12 cellular contexts compared by ENCODE assay signal in genomic region chr6:1796706-1797529, GRCh38.
A peak's percentile ranks its signal among the peaks of the same experiment; 100 is the strongest.
DNase-seq lines count a peak whose midpoint lies in the region; ATAC-seq and TF ChIP-seq lines count a peak whose summit lies in the region.
"Had no signal": no experiment of that assay in that cellular context is flagged by ENCODE, and none has a peak within 500 bp of the region (broad histone marks: within the 10 kb centered on the region; RNA-seq: fewer than 3 reads in every experiment).

No MANE protein-coding gene starts in this region.

- DNase-seq in heart left ventricle (no peak), left ventricle myocardium superior (no peak), IMR-90 (peak; percentile 72), type B pancreatic cell (ENCODE audit: extremely low spot score, unreplicated experiment) (no peak), NCI-H1105 (lab: John Stamatoyannopoulos, UW) (no peak), activated T-cell treated with anti-CD3 and anti-CD28 coated beads for 4 hours (no peak), NCI-H2081 (lab: John Stamatoyannopoulos, UW) (no peak)
- DNase-seq: ACHN; activated naive CD4-positive, alpha-beta T cell treated with anti-CD3 and anti-CD28 coated beads, Interleukin-2, amount 50 U/mL, for 16 hours; T-helper 2 cell; upper lobe of right lung had no signal

- BruUV-seq in IMR-90 (replicated peaks; lab: Mats Ljungman, UMichigan): no TSS peak

- H3K27ac Mint-ChIP-seq in type B pancreatic cell: peak overlapping the region; percentile 92

- H3K4me3 ChIP-seq in heart left ventricle (no peak overlapping the region), IMR-90 (ENCODE audit: insufficient read depth, low read depth, low read length) (no peak overlapping the region)
- H3K4me3 ChIP-seq: upper lobe of right lung had no signal

- TF ChIP-seq POLR2A in heart left ventricle (IDR thresholded peaks at IDR 0.05) (no peak), IMR-90 (IDR thresholded peaks at IDR 0.05; ENCODE audit: low read depth, low read length) (no peak)

- in situ Hi-C loops in IMR-90 (cut with MboI; ENCODE audit: low sequenced_read_pairs): no loop called here

- no peak overlapping the region for H2BK20ac ChIP-seq in IMR-90 (ENCODE audit: low read depth, low read length)

- POLR2A ChIA-PET in IMR-90 (lab: Charles Lee; ENCODE audit: unreplicated experiment): interaction anchor here (0.5 kb wide), 1 partner anchor 213 kb away, joined by 3 read pairs; no protein-coding TSS in a partner anchor

- H3K9me3 Mint-ChIP-seq in type B pancreatic cell: peaks cover 5% of the 10 kb centered on the region

- no peak overlapping the region for H3K9ac ChIP-seq in IMR-90 (ENCODE audit: low read depth, low read length)

- no peak overlapping the region for H3K56ac ChIP-seq in IMR-90 (ENCODE audit: extremely low read depth, insufficient read depth, low read length)

- peaks cover 26% of the 10 kb centered on the region for H3K4me1 Mint-ChIP-seq in type B pancreatic cell (ENCODE audit: unreplicated experiment)

- H4K20me1 ChIP-seq in IMR-90 (ENCODE audit: insufficient read depth, low read length): no peaks in the 10 kb centered on the region

- H3K36me3 Mint-ChIP-seq in type B pancreatic cell: no peaks in the 10 kb centered on the region

- no peak overlapping the region for H3K18ac ChIP-seq in IMR-90 (ENCODE audit: low read depth, low read length)

- H3K4me1 ChIP-seq in heart left ventricle (peaks cover 0 to 13% (median 0%) of the 10 kb centered on the region in 12 donors), IMR-90 (ENCODE audit: control insufficient read depth, insufficient read depth, low read length) (peaks cover 10% of the 10 kb centered on the region)

- H2AFZ ChIP-seq in IMR-90 (replicated peaks; ENCODE audit: low read length, poor library complexity): no peak overlapping the region

- peak overlapping the region; percentile 25 for H4K91ac ChIP-seq in IMR-90 (ENCODE audit: insufficient read depth, low read depth, low read length)

- H3K36me3 ChIP-seq in heart left ventricle (no peaks in the 10 kb centered on the region), IMR-90 (ENCODE audit: control insufficient read depth, insufficient read depth, low read length) (no peaks in the 10 kb centered on the region)
- H3K36me3 ChIP-seq: upper lobe of right lung had no signal

- no peak overlapping the region for H3K14ac ChIP-seq in IMR-90 (replicated peaks; ENCODE audit: low read depth, low read length)

- TF ChIP-seq CTCF in heart left ventricle (IDR thresholded peaks at IDR 0.05) (no peak), IMR-90 (conservative IDR thresholded peaks at IDR 0.05; ENCODE audit: low read depth, low read length) (no peak), type B pancreatic cell (conservative IDR thresholded peaks at IDR 0.05) (no peak)

- H3K79me1 ChIP-seq in IMR-90 (ENCODE audit: low read depth in 1 of 2, low read length in 2 of 2): 0 out of 4 replicates have a peak, but pooled peaks cover 0 to 4% of the 10 kb centered on the region in 2 experiments

- dilution Hi-C loops in IMR-90 (cut with HindIII; ENCODE audit: low sequenced_read_pairs, unreplicated experiment): no loop called here

- H3K27ac ChIP-seq in heart left ventricle: peak overlapping the region in 7 of 12 donors; percentile 19 to 78 (median 54)
- H3K27ac ChIP-seq in IMR-90 (ENCODE audit: insufficient read depth, low read length): no peak overlapping the region
- H3K27ac ChIP-seq: upper lobe of right lung had no signal

- 0 out of 3 replicates have a peak overlapping the region, but pooled peaks have one; percentile 21 for H2BK15ac ChIP-seq in IMR-90 (ENCODE audit: low read depth, low read length)

- no peaks in the 10 kb centered on the region for H3K27me3 ChIP-seq in heart left ventricle
- H3K27me3 ChIP-seq in IMR-90 (ENCODE audit: control insufficient read depth, insufficient read depth, low read length): no peaks in the 10 kb centered on the region
- H3K27me3 ChIP-seq: upper lobe of right lung had no signal

- peaks cover 8% of the 10 kb centered on the region for H3K9me1 ChIP-seq in IMR-90 (ENCODE audit: insufficient read depth, low read length)

- H3K23ac ChIP-seq in IMR-90 (ENCODE audit: low read depth, low read length): no peak overlapping the region

- H3K9me3 ChIP-seq in heart left ventricle: no peaks in the 10 kb centered on the region
- no peaks in the 10 kb centered on the region for H3K9me3 ChIP-seq in IMR-90 (ENCODE audit: control insufficient read depth, insufficient read depth, low read length)
- H3K9me3 ChIP-seq: upper lobe of right lung had no signal

- TF ChIP-seq RAD21 in IMR-90 (IDR thresholded peaks at IDR 0.05; ENCODE audit: low read length): no peak

- H3K4me2 ChIP-seq in IMR-90 (ENCODE audit: low read depth, low read length): no peak overlapping the region

- no peak overlapping the region for H3K4me3 Mint-ChIP-seq in type B pancreatic cell

- CTCF ChIA-PET in IMR-90 (lab: Yijun Ruan, JAX): no interaction called here

- no peak overlapping the region for H2BK5ac ChIP-seq in IMR-90 (ENCODE audit: low read depth, low read length, poor library complexity, severe bottlenecking)

- ATAC-seq in heart left ventricle (no peak), left ventricle myocardium superior (no peak), HG02759 (IDR thresholded peaks at IDR 0.05; ENCODE audit: unreplicated experiment) (peak; percentile 81), IMR-90 (ENCODE audit: low read depth) (peak; percentile 59)
- ATAC-seq: upper lobe of right lung had no signal

- no peak overlapping the region for H2AK9ac ChIP-seq in IMR-90 (replicated peaks; ENCODE audit: low read depth, low read length, poor library complexity)

- no peaks in the 10 kb centered on the region for H3K27me3 Mint-ChIP-seq in type B pancreatic cell

- no peak overlapping the region for H4K8ac ChIP-seq in IMR-90 (ENCODE audit: low read depth in 2 of 2, low read length in 2 of 2)

- intact Hi-C loops in heart left ventricle (cut with DNase I) (no loop called here), left ventricle myocardium superior (cut with micrococcal nuclease) (no loop called here), IMR-90 (cut with micrococcal nuclease) (loop anchor here (5.0 kb wide), 1 partner anchor 185 kb away; no protein-coding TSS in a partner anchor)

- WGBS in heart left ventricle, 4 donors: 87 to 91% (median 89%) methylated on average over 8 of the region's 8 CpGs
- WGBS in IMR-90 (ENCODE audit: extremely low coverage in 2 of 2, insufficient read length in 1 of 2), 2 experiments: 100% methylated on average over 1 of the region's 8 CpGs; no CpG with 5 or more reads in 1 of the 2 experiments

- peak overlapping the region; percentile 63 for H2AK5ac ChIP-seq in IMR-90 (ENCODE audit: low read depth, low read length)

- H2BK120ac ChIP-seq in IMR-90 (ENCODE audit: low read depth, low read length): no peak overlapping the region

- H4K5ac ChIP-seq in IMR-90 (ENCODE audit: low read depth, low read length): no peak overlapping the region

- H3K4ac ChIP-seq in IMR-90 (ENCODE audit: low read depth, low read length): no peak overlapping the region

TF ChIP-seq in IMR-90, 13 proteins besides CTCF, POLR2A, EP300 and RAD21:
- no peak for TF ChIP-seq NFE2L2 (IDR thresholded peaks at IDR 0.05; ENCODE audit: low read depth, low read length)
- no peak for TF ChIP-seq MXI1 (IDR thresholded peaks at IDR 0.05; ENCODE audit: borderline replicate concordance, low read depth, low read length)
- TF ChIP-seq, protein P1, sequence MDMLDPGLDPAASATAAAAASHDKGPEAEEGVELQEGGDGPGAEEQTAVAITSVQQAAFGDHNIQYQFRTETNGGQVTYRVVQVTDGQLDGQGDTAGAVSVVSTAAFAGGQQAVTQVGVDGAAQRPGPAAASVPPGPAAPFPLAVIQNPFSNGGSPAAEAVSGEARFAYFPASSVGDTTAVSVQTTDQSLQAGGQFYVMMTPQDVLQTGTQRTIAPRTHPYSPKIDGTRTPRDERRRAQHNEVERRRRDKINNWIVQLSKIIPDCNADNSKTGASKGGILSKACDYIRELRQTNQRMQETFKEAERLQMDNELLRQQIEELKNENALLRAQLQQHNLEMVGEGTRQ (IDR thresholded peaks at IDR 0.05; ENCODE audit: low read depth, low read length): no peak
- TF ChIP-seq RFX5 (IDR thresholded peaks at IDR 0.05; ENCODE audit: low read depth, low read length): no peak
- no peak for TF ChIP-seq CEBPB (IDR thresholded peaks at IDR 0.05; ENCODE audit: low read depth, low read length)
- no peak for TF ChIP-seq MAZ (IDR thresholded peaks at IDR 0.05; ENCODE audit: borderline replicate concordance, low read depth, low read length)
- no peak for TF ChIP-seq CHD1 (IDR thresholded peaks at IDR 0.05; ENCODE audit: low read depth, low read length)
- no peak for TF ChIP-seq FOS (IDR thresholded peaks at IDR 0.05; ENCODE audit: low read depth, low read length)
- TF ChIP-seq ELK1 (IDR thresholded peaks at IDR 0.05; ENCODE audit: borderline replicate concordance, low read depth, low read length): no peak
- no peak for TF ChIP-seq SMC3 (IDR thresholded peaks at IDR 0.05; ENCODE audit: low read depth, low read length)

Comparison
In these comparisons a context has a peak if more than half of its experiments do, and no peak if none do; other contexts are left out.
1. ATAC-seq: peak in HG02759 (single experiment) and IMR-90 (single experiment); none in heart left ventricle (0 of 4) and left ventricle myocardium superior (single experiment).